17 cellular contexts compared by ENCODE assay signal in genomic region chr6:1749041-1749440, GRCh38.
A peak's percentile ranks its signal among the peaks of the same experiment; 100 is the strongest.
DNase-seq lines count a peak whose midpoint lies in the region; ATAC-seq, FAIRE-seq and TF ChIP-seq lines count a peak whose summit lies in the region.
"Had no signal": no experiment of that assay in that cellular context is flagged by ENCODE, and none has a peak within 500 bp of the region (broad histone marks: within the 10 kb centered on the region; RNA-seq: fewer than 3 reads in every experiment).

No MANE protein-coding gene starts in this region.

- H3K9ac ChIP-seq in keratinocyte (ENCODE audit: control insufficient read depth, extremely low read depth, insufficient read depth, low read length), result no peak overlapping the region

- H3K9me3 ChIP-seq in keratinocyte (ENCODE audit: control insufficient read depth, low read depth, low read length), result no peaks in the 10 kb centered on the region
- H3K9me3 ChIP-seq in osteoblast (ENCODE audit: low read depth, low read length), result no peaks in the 10 kb centered on the region
- H3K9me3 ChIP-seq: MG63 had no signal

- FAIRE-seq in keratinocyte (lab: Jason Lieb, UNC), result no peak

- dilution Hi-C loops in keratinocyte (cut with MboI; ENCODE audit: extremely low pct_ligation_motif_present, low sequenced_read_pairs), result no loop called here

- H3K4me3 ChIP-seq in keratinocyte (ENCODE audit: control insufficient read depth in 2 of 3, extremely low read depth in 1 of 3, insufficient read depth in 2 of 3, low read depth in 1 of 3, low read length in 3 of 3) (no peak overlapping the region), osteoblast (ENCODE audit: insufficient read depth, low read length) (peak overlapping the region; percentile 72)
- H3K4me3 ChIP-seq: MG63 had no signal

- TF ChIP-seq CTCF in keratinocyte (optimal IDR thresholded peaks at IDR 0.05 in 1 of 3, IDR thresholded peaks at IDR 0.05 in 1 of 3, conservative IDR thresholded peaks at IDR 0.05 in 1 of 3; ENCODE audit: extremely low read depth in 1 of 3, insufficient read depth in 2 of 3, low read length in 3 of 3) (no peak), osteoblast (IDR thresholded peaks at IDR 0.05; ENCODE audit: extremely low read depth, low read depth, low read length) (no peak)

- no peaks in the 10 kb centered on the region for H3K4me1 ChIP-seq in keratinocyte (ENCODE audit: control insufficient read depth, extremely low read depth, insufficient read depth, low read length)
- no peaks in the 10 kb centered on the region for H3K4me1 ChIP-seq in osteoblast (ENCODE audit: insufficient read depth, low read length)

- H3K9me1 ChIP-seq in keratinocyte (ENCODE audit: control insufficient read depth, extremely low read depth, insufficient read depth, low read length), result no peaks in the 10 kb centered on the region

- H3K36me3 ChIP-seq in keratinocyte (ENCODE audit: control insufficient read depth in 2 of 2, extremely low read depth in 1 of 2, insufficient read depth in 2 of 2, low read length in 2 of 2) (no peaks in the 10 kb centered on the region), osteoblast (ENCODE audit: insufficient read depth, low read length) (no peaks in the 10 kb centered on the region)
- H3K36me3 ChIP-seq: MG63 had no signal

- H3K27me3 ChIP-seq in keratinocyte (ENCODE audit: control insufficient read depth, extremely low read depth, insufficient read depth, low read length) (no peaks in the 10 kb centered on the region), osteoblast (ENCODE audit: insufficient read depth, low read length) (no peaks in the 10 kb centered on the region)
- H3K27me3 ChIP-seq: MG63 had no signal

- H4K20me1 ChIP-seq in keratinocyte (ENCODE audit: control insufficient read depth, extremely low read depth, insufficient read depth, low read length), result no peaks in the 10 kb centered on the region
- H4K20me1 ChIP-seq in osteoblast (ENCODE audit: insufficient read depth, low read length), result no peaks in the 10 kb centered on the region

- ATAC-seq in GM21717 (IDR thresholded peaks at IDR 0.05; ENCODE audit: unreplicated experiment) (no peak), HG03108 (IDR thresholded peaks at IDR 0.05; ENCODE audit: unreplicated experiment) (no peak)

- DNase-seq in OCI-M1 (lab: John Stamatoyannopoulos, UW), result peak; percentile 32
- no peak for DNase-seq in keratinocyte (ENCODE audit: low read depth, low spot score)
- no peak for DNase-seq in osteoblast (ENCODE audit: insufficient read length, low spot score, missing footprints)
- no peak for DNase-seq in GDM1 (lab: John Stamatoyannopoulos, UW)
- DNase-seq in NCI-H2081 (lab: John Stamatoyannopoulos, UW), result no peak
- DNase-seq: C1 segment of cervical spinal cord, DMS79, H7, Kasumi-1, MG63, NCI-H1048, NCI-H1436, NCI-H1930, NCI-H345, NCI-H524 treated with DMSO at 0.1 percent for 48 hours had no signal

- H3K27ac ChIP-seq in keratinocyte (ENCODE audit: control insufficient read depth, insufficient read depth, low read length) (no peak overlapping the region), osteoblast (ENCODE audit: low read depth, low read length) (peak overlapping the region; percentile 17)

- H3K4me2 ChIP-seq in keratinocyte (ENCODE audit: control insufficient read depth, extremely low read depth, insufficient read depth, low read depth, low read length) (peak overlapping the region; percentile 8), osteoblast (ENCODE audit: insufficient read depth, low read length) (peak overlapping the region; percentile 82)

- no peak overlapping the region for H2AFZ ChIP-seq in keratinocyte (ENCODE audit: control insufficient read depth, low read length)
- H2AFZ ChIP-seq in osteoblast (ENCODE audit: low read length), result peak overlapping the region; percentile 58

- no peaks in the 10 kb centered on the region for H3K79me2 ChIP-seq in keratinocyte (ENCODE audit: control insufficient read depth, insufficient read depth, low read length)
- H3K79me2 ChIP-seq in osteoblast (ENCODE audit: insufficient read depth, low read length), result no peaks in the 10 kb centered on the region
